In the genomic region with DNA sequence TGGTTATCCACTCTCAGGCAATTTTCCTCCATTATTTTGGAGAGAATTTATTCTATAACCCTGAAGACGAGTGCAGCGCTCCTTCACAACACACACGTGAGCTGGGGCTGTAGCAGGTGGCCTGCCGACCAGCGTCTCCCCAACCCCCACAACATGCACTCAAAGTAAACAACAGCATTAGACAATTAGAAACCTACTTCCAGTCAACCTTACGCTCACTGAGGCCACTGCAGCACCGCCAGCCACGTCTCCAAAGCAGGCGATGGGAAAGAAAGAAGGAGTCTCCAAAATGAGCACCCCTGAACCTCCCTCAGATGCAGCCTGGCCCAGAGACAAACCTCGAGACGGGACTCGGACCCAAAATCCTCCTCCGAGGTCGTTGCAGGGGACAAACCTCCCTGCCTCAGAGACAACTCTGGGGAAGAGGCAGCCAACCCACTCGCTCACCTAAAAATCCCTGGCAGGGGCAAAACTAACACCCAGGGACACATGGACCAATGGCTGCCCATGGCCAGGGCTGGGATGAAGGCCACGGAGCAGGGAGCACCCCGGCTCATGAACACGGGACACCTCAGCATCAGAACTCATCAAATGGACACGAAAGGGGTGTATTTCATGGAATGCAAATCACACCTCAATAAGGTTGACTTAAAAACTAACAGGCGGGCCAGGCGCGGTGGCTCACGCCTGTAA, we compare ENCODE assay signal across 1 cellular context.
TF ChIP-seq lines count a peak whose summit lies in the region.

No MANE protein-coding gene starts in this region.

TF ChIP-seq in HepG2, 621 proteins besides CTCF, POLR2A, EP300 and RAD21:
- no peak for TF ChIP-seq FOXA1 (IDR thresholded peaks at IDR 0.05)
- TF ChIP-seq FOXA1 (CRISPR knock-in tag; IDR thresholded peaks at IDR 0.05) = 0 out of 2 replicates have a peak, but pooled peaks have one; percentile 32
- no peak for TF ChIP-seq GZF1 (CRISPR knock-in tag; IDR thresholded peaks at IDR 0.05)
- peak; percentile 66; the same call in 1 of the 2 replicates for TF ChIP-seq ZBTB38 (CRISPR knock-in tag; IDR thresholded peaks at IDR 0.05)
- TF ChIP-seq RXRA (CRISPR knock-in tag; IDR thresholded peaks at IDR 0.05) = no peak
- TF ChIP-seq, protein P1, sequence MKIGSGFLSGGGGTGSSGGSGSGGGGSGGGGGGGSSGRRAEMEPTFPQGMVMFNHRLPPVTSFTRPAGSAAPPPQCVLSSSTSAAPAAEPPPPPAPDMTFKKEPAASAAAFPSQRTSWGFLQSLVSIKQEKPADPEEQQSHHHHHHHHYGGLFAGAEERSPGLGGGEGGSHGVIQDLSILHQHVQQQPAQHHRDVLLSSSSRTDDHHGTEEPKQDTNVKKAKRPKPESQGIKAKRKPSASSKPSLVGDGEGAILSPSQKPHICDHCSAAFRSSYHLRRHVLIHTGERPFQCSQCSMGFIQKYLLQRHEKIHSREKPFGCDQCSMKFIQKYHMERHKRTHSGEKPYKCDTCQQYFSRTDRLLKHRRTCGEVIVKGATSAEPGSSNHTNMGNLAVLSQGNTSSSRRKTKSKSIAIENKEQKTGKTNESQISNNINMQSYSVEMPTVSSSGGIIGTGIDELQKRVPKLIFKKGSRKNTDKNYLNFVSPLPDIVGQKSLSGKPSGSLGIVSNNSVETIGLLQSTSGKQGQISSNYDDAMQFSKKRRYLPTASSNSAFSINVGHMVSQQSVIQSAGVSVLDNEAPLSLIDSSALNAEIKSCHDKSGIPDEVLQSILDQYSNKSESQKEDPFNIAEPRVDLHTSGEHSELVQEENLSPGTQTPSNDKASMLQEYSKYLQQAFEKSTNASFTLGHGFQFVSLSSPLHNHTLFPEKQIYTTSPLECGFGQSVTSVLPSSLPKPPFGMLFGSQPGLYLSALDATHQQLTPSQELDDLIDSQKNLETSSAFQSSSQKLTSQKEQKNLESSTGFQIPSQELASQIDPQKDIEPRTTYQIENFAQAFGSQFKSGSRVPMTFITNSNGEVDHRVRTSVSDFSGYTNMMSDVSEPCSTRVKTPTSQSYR (CRISPR knock-in tag; IDR thresholded peaks at IDR 0.05; ENCODE audit: borderline replicate concordance) = peak; percentile 27; the same call in 1 of the 2 replicates
- no peak for TF ChIP-seq ZNF367 (CRISPR knock-in tag; IDR thresholded peaks at IDR 0.05; ENCODE audit: borderline replicate concordance)
- TF ChIP-seq, protein P2, sequence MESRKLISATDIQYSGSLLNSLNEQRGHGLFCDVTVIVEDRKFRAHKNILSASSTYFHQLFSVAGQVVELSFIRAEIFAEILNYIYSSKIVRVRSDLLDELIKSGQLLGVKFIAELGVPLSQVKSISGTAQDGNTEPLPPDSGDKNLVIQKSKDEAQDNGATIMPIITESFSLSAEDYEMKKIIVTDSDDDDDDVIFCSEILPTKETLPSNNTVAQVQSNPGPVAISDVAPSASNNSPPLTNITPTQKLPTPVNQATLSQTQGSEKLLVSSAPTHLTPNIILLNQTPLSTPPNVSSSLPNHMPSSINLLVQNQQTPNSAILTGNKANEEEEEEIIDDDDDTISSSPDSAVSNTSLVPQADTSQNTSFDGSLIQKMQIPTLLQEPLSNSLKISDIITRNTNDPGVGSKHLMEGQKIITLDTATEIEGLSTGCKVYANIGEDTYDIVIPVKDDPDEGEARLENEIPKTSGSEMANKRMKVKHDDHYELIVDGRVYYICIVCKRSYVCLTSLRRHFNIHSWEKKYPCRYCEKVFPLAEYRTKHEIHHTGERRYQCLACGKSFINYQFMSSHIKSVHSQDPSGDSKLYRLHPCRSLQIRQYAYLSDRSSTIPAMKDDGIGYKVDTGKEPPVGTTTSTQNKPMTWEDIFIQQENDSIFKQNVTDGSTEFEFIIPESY (CRISPR knock-in tag; IDR thresholded peaks at IDR 0.05) = peak; percentile 64; the same call in 1 of the 2 replicates
- no peak for TF ChIP-seq ZNF792 (CRISPR knock-in tag; IDR thresholded peaks at IDR 0.05)
- TF ChIP-seq KDM6A (CRISPR knock-in tag; IDR thresholded peaks at IDR 0.05; ENCODE audit: low read depth) = no peak
- no peak for TF ChIP-seq ZFP41 (CRISPR knock-in tag; IDR thresholded peaks at IDR 0.05; ENCODE audit: borderline replicate concordance)
- TF ChIP-seq, protein P3, sequence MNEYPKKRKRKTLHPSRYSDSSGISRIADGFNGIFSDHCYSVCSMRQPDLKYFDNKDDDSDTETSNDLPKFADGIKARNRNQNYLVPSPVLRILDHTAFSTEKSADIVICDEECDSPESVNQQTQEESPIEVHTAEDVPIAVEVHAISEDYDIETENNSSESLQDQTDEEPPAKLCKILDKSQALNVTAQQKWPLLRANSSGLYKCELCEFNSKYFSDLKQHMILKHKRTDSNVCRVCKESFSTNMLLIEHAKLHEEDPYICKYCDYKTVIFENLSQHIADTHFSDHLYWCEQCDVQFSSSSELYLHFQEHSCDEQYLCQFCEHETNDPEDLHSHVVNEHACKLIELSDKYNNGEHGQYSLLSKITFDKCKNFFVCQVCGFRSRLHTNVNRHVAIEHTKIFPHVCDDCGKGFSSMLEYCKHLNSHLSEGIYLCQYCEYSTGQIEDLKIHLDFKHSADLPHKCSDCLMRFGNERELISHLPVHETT (CRISPR knock-in tag; conservative IDR thresholded peaks at IDR 0.05) = no peak
- TF ChIP-seq, protein P4, sequence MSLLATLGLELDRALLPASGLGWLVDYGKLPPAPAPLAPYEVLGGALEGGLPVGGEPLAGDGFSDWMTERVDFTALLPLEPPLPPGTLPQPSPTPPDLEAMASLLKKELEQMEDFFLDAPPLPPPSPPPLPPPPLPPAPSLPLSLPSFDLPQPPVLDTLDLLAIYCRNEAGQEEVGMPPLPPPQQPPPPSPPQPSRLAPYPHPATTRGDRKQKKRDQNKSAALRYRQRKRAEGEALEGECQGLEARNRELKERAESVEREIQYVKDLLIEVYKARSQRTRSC (CRISPR knock-in tag; IDR thresholded peaks at IDR 0.05; ENCODE audit: low read depth) = no peak
